In the genomic region with DNA sequence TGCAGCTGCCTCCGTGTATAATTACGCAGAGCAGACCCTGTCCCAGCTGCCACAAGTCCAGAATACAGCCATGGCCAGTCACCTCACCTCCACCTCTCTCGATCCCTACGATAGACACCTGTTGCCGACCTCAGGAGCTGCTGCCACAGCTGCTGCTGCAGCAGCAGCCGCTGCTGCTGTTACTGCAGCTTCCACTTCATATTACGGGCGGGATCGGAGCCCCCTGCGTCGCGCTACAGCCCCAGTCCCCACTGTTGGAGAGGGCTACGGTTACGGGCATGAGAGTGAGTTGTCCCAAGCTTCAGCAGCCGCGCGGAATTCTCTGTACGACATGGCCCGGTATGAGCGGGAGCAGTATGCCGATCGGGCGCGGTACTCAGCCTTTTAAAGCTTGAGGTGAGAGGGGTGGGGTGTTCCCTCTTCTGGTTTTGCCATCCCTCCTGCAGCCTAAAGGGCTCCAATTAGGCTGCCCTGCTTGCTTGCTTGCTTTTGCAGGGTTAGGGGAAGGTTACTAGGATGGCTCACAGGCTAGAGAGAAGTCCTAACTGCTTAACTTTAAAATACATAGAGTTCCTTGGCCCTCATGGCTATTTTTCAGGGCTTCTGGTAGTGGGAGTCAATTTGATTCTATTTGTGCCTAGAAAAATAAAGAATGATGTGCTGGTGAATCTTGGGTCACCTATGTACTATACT, we compare ENCODE assay signal across 8 cellular contexts. TPM values are rescaled to one million over a fixed set of nuclear protein-coding genes. Genes with fewer than 3 reads are reported as not detected.
DNase-seq lines count a peak whose midpoint lies in the region; FAIRE-seq and TF ChIP-seq lines count a peak whose summit lies in the region.
"Had no signal": no experiment of that assay in that cellular context is flagged by ENCODE, and none has a peak within 500 bp of the region (broad histone marks: within the 10 kb centered on the region; RNA-seq: fewer than 3 reads in every experiment).

No MANE protein-coding gene starts in this region.

- no peak overlapping the region for H3K4me3 Mint-ChIP-seq in activated CD4-positive, alpha-beta memory T cell treated with anti-CD3 and anti-CD28 coated beads for 36 hours
- H3K4me3 Mint-ChIP-seq in activated CD4-positive, alpha-beta memory T cell treated with anti-CD3 and anti-CD28 coated beads, Interleukin-2, amount 10 ng/mL, durations not matched to agents 7 days and 5 days: no peak overlapping the region

- H3K4me1 ChIP-seq in H1 (replicated peaks in 1 of 4; ENCODE audit: control insufficient read depth in 3 of 4, insufficient read depth in 4 of 4, low read length in 3 of 4) (peaks cover 0 to 20% (median 13%) of the 10 kb centered on the region in 4 experiments; a peak in 4 of 7 replicates), skeletal muscle tissue (ENCODE audit: control insufficient read depth in 3 of 3, insufficient read depth in 3 of 3, low read length in 3 of 3) (peaks cover 70 to 78% (median 71%) of the 10 kb centered on the region in 3 donors)

- DNase-seq in activated CD4-positive, alpha-beta memory T cell treated with anti-CD3 and anti-CD28 coated beads for 36 hours: no peak
- no peak for DNase-seq in activated CD4-positive, alpha-beta memory T cell treated with anti-CD3 and anti-CD28 coated beads, Interleukin-2, amount 10 ng/mL, durations not matched to agents 7 days and 5 days
- DNase-seq in H1 (ENCODE audit: low read depth in 1 of 2, low spot score in 2 of 2): no peak
- DNase-seq in NCI-H2029 (lab: John Stamatoyannopoulos, UW): no peak
- DNase-seq in nucleus accumbens (lab: John Stamatoyannopoulos, UW): no peak
- DNase-seq: activated gamma-delta T cell treated with Interleukin-2 at 50 U/mL for 16 hours had no signal

- H2BK20ac ChIP-seq in H1 (ENCODE audit: low read length): no peak overlapping the region

- H2BK5ac ChIP-seq in H1 (ENCODE audit: low read depth, low read length): no peak overlapping the region

- peak overlapping the region; percentile 3 for H3K27ac Mint-ChIP-seq in activated CD4-positive, alpha-beta memory T cell treated with anti-CD3 and anti-CD28 coated beads for 36 hours
- no peak overlapping the region for H3K27ac Mint-ChIP-seq in activated CD4-positive, alpha-beta memory T cell treated with anti-CD3 and anti-CD28 coated beads, Interleukin-2, amount 10 ng/mL, durations not matched to agents 7 days and 5 days
- H3K27ac Mint-ChIP-seq: T-helper 2 cell treated with Interferon-gamma antibody and Interleukin-4, amounts not matched to agents 5 μg/mL and 100 μg/mL, for 36 hours had no signal

- POLR2A ChIA-PET in activated CD4-positive, alpha-beta memory T cell treated with anti-CD3 and anti-CD28 coated beads for 36 hours (lab: Charles Lee): no interaction called here
- POLR2A ChIA-PET in activated CD4-positive, alpha-beta memory T cell treated with anti-CD3 and anti-CD28 coated beads, Interleukin-2, amount 10 ng/mL, durations not matched to agents 7 days and 5 days (lab: Charles Lee): interaction anchor here (0.9 to 9.3 kb wide), 2 partner anchors 9 to 21 kb away, joined by 3 to 125 read pairs; no protein-coding TSS in a partner anchor
- POLR2A ChIA-PET in H1 (lab: Charles Lee; ENCODE audit: partially characterized antibody): interaction anchor here (1.0 to 66.2 kb wide), 6 partner anchors 1 to 135 kb away, joined by 3 to 2165 read pairs (median 14); partner anchors contain the start of genes CCDC87, CCS, RBM14 and RBM4

- H3K9ac ChIP-seq in H1 (replicated peaks in 1 of 4; ENCODE audit: extremely low read depth in 1 of 4, low read depth in 3 of 4, low read length in 3 of 4) (no peak overlapping the region), skeletal muscle tissue (ENCODE audit: low read depth in 1 of 3, low read length in 3 of 3) (peak overlapping the region; percentile 9 to 52 (median 26))

- H3K4me2 ChIP-seq in H1 (ENCODE audit: insufficient read depth in 1 of 2, low read depth in 2 of 2, low read length in 2 of 2): peak overlapping the region; percentile 3 to 41; a peak in 3 of 4 replicates

- no peak overlapping the region for H3K4ac ChIP-seq in H1 (replicated peaks; ENCODE audit: insufficient read length, low read depth, low read length)

- H3K18ac ChIP-seq in H1 (ENCODE audit: extremely low read depth, low read length): no peak overlapping the region

- no peak overlapping the region for H2BK120ac ChIP-seq in H1 (replicated peaks; ENCODE audit: low read depth, low read length)

- H3K27ac ChIP-seq in H1 (ENCODE audit: low read depth, low read length): no peak overlapping the region
- H3K27ac ChIP-seq in skeletal muscle tissue (ENCODE audit: low read depth, low read length): no peak overlapping the region

- H3K4me1 Mint-ChIP-seq in activated CD4-positive, alpha-beta memory T cell treated with anti-CD3 and anti-CD28 coated beads for 36 hours (ENCODE audit: low read depth): peaks cover 83% of the 10 kb centered on the region
- H3K4me1 Mint-ChIP-seq in activated CD4-positive, alpha-beta memory T cell treated with anti-CD3 and anti-CD28 coated beads, Interleukin-2, amount 10 ng/mL, durations not matched to agents 7 days and 5 days: peaks cover 84% of the 10 kb centered on the region

- peak; percentile 56 to 62; a peak in 2 of 3 replicates for TF ChIP-seq POLR2A in H1 (IDR thresholded peaks at IDR 0.05; ENCODE audit: control extremely low read depth in 1 of 2, low read depth in 2 of 2, low read length in 2 of 2)

- TF ChIP-seq EP300 in H1 (IDR thresholded peaks at IDR 0.05; ENCODE audit: borderline replicate concordance in 1 of 2, low read depth in 2 of 2, low read length in 2 of 2): no peak

- H3K36me3 ChIP-seq in H1 (ENCODE audit: control insufficient read depth in 2 of 4, insufficient read depth in 4 of 4, low read length in 3 of 4) (peaks cover 43 to 89% (median 73%) of the 10 kb centered on the region in 4 experiments), skeletal muscle tissue (ENCODE audit: control insufficient read depth in 3 of 3, insufficient read depth in 3 of 3, low read length in 3 of 3) (peaks cover 12 to 49% (median 45%) of the 10 kb centered on the region in 3 donors)

- no peak overlapping the region for H3K56ac ChIP-seq in H1 (replicated peaks; ENCODE audit: insufficient read length, low read depth, low read length)

- H2BK15ac ChIP-seq in H1 (ENCODE audit: low read length): no peak overlapping the region

- H3K79me2 ChIP-seq in H1 (ENCODE audit: control insufficient read depth in 1 of 2, insufficient read depth in 2 of 2, low read length in 2 of 2): peaks cover 72 to 100% of the 10 kb centered on the region in 2 experiments

- no peak for FAIRE-seq in H1 (lab: Jason Lieb, UNC)

- peaks cover 88% of the 10 kb centered on the region for H3K36me3 Mint-ChIP-seq in activated CD4-positive, alpha-beta memory T cell treated with anti-CD3 and anti-CD28 coated beads for 36 hours
- peaks cover 93% of the 10 kb centered on the region for H3K36me3 Mint-ChIP-seq in activated CD4-positive, alpha-beta memory T cell treated with anti-CD3 and anti-CD28 coated beads, Interleukin-2, amount 10 ng/mL, durations not matched to agents 7 days and 5 days (ENCODE audit: low read depth)

- TF ChIP-seq CTCF in H1 (IDR thresholded peaks at IDR 0.05; ENCODE audit: control extremely low read depth in 1 of 3, insufficient read depth in 1 of 3, low read depth in 1 of 3, low read length in 3 of 3): no peak

- H4K20me1 ChIP-seq in H1 (replicated peaks in 1 of 2; ENCODE audit: control insufficient read depth in 1 of 2, insufficient read depth in 2 of 2, low read length in 2 of 2): peaks cover 52 to 60% of the 10 kb centered on the region in 2 experiments

- H3K9me3 ChIP-seq in H1 (ENCODE audit: insufficient read depth in 2 of 2, low read depth in 1 of 2, low read length in 1 of 2) (no peaks in the 10 kb centered on the region), skeletal muscle tissue (ENCODE audit: control insufficient read depth in 3 of 3, low read length in 3 of 3) (no peaks in the 10 kb centered on the region)

- H2BK12ac ChIP-seq in H1 (ENCODE audit: low read depth, low read length): no peak overlapping the region

- H3K79me1 ChIP-seq in H1 (ENCODE audit: low read depth, low read length): peaks cover 3% of the 10 kb centered on the region; the same call in 1 of the 2 replicates

- intact Hi-C loops in activated CD4-positive, alpha-beta memory T cell treated with anti-CD3 and anti-CD28 coated beads for 36 hours (cut with micrococcal nuclease): no loop called here

- peak overlapping the region; percentile 16; the same call in 1 of the 2 replicates for H4K8ac ChIP-seq in H1 (ENCODE audit: extremely low read depth, insufficient read depth, low read length)

- H2AK5ac ChIP-seq in H1 (ENCODE audit: low read depth, low read length): no peak overlapping the region

- H3K27me3 ChIP-seq in H1 (replicated peaks in 1 of 4; ENCODE audit: control insufficient read depth in 3 of 4, extremely low read depth in 1 of 4, insufficient read depth in 3 of 4, low read length in 3 of 4) (no peaks in the 10 kb centered on the region), skeletal muscle tissue (ENCODE audit: control insufficient read depth in 3 of 3, insufficient read depth in 3 of 3, low read length in 3 of 3) (no peaks in the 10 kb centered on the region)

- no peak overlapping the region for H4K91ac ChIP-seq in H1 (replicated peaks; ENCODE audit: insufficient read length, low read length)

- 95% methylated on average over 24 of the region's 24 CpGs; no CpG with 5 or more reads in 1 of the 2 experiments for WGBS in H1 (ENCODE audit: extremely low coverage in 1 of 2, insufficient coverage in 1 of 2, insufficient read length in 1 of 2, insufficient replicate concordance in 2 of 2, low coverage in 1 of 2, low lambda C conversion rate in 2 of 2, missing lambda C conversion rate in 1 of 2), 2 experiments

- no peak overlapping the region for H3K23ac ChIP-seq in H1 (ENCODE audit: insufficient read length)

- no peak overlapping the region for H3K14ac ChIP-seq in H1 (ENCODE audit: insufficient read length)

- no peaks in the 10 kb centered on the region for H3K9me3 Mint-ChIP-seq in activated CD4-positive, alpha-beta memory T cell treated with anti-CD3 and anti-CD28 coated beads for 36 hours
- no peaks in the 10 kb centered on the region for H3K9me3 Mint-ChIP-seq in activated CD4-positive, alpha-beta memory T cell treated with anti-CD3 and anti-CD28 coated beads, Interleukin-2, amount 10 ng/mL, durations not matched to agents 7 days and 5 days
- H3K9me3 Mint-ChIP-seq: T-helper 2 cell treated with Interferon-gamma antibody and Interleukin-4, amounts not matched to agents 5 μg/mL and 100 μg/mL, for 36 hours had no signal

- CTCF ChIA-PET in activated CD4-positive, alpha-beta memory T cell treated with anti-CD3 and anti-CD28 coated beads for 36 hours (lab: Charles Lee): interaction anchor here (1.1 kb wide), 1 partner anchor 22 kb away, joined by 3 read pairs; no protein-coding TSS in a partner anchor
- CTCF ChIA-PET in activated CD4-positive, alpha-beta memory T cell treated with anti-CD3 and anti-CD28 coated beads, Interleukin-2, amount 10 ng/mL, durations not matched to agents 7 days and 5 days (lab: Charles Lee): no interaction called here
- CTCF ChIA-PET in H1 (lab: Charles Lee; ENCODE audit: partially characterized antibody): interaction anchor here (1.1 to 1.9 kb wide), 3 partner anchors 53 to 190 kb away, joined by 3 to 6 read pairs (median 3); no protein-coding TSS in a partner anchor

- H3K23me2 ChIP-seq in H1 (ENCODE audit: low read depth, low read length): peaks cover 9% of the 10 kb centered on the region

- no peaks in the 10 kb centered on the region for H3K27me3 Mint-ChIP-seq in activated CD4-positive, alpha-beta memory T cell treated with anti-CD3 and anti-CD28 coated beads for 36 hours
- H3K27me3 Mint-ChIP-seq in activated CD4-positive, alpha-beta memory T cell treated with anti-CD3 and anti-CD28 coated beads, Interleukin-2, amount 10 ng/mL, durations not matched to agents 7 days and 5 days: no peaks in the 10 kb centered on the region

- no peak overlapping the region for H4K5ac ChIP-seq in H1 (ENCODE audit: insufficient read length, low read depth, low read length)

- H3K4me3 ChIP-seq in H1 (ENCODE audit: extremely low read depth in 1 of 4, insufficient read depth in 2 of 4, low read depth in 3 of 4, low read length in 4 of 4) (peak overlapping the region in 1 of 4 experiments; percentile 5; a peak in 2 of 8 replicates), skeletal muscle tissue (ENCODE audit: low read length in 3 of 3) (peak overlapping the region; percentile 33 to 61 (median 54))

- H2AFZ ChIP-seq in H1 (ENCODE audit: low read length): no peak overlapping the region

- TF ChIP-seq RAD21 in H1 (IDR thresholded peaks at IDR 0.05 in 1 of 2, conservative IDR thresholded peaks at IDR 0.05 in 1 of 2; ENCODE audit: low read depth in 2 of 2, low read length in 2 of 2): no peak

RNA-seq across cellular contexts. Expression of gene RBM4, which starts 5.4 kb away (rescaled TPM):
- total RNA-seq in activated CD4-positive, alpha-beta memory T cell treated with anti-CD3 and anti-CD28 coated beads for 36 hours: 10 to 100 TPM; 87.0 to 94.0 TPM
- 100 to 1,000 TPM; 109 to 110 TPM for total RNA-seq in activated CD4-positive, alpha-beta memory T cell treated with anti-CD3 and anti-CD28 coated beads, Interleukin-2, amount 10 ng/mL, durations not matched to agents 7 days and 5 days
- 192 and 201 TPM in 2 replicates for total RNA-seq in H1 (2021; fragmentation: NEBNext Ultra II Directional; extraction: Animal tissue kit (Norgen Biotek cat#: 25700))
- 276 and 330 TPM in 2 replicates for polyA plus RNA-seq in H1 (2011; rRNA removed)
- polyA plus RNA-seq in H1 (2011; cell fraction: cytosol; rRNA removed): 251 TPM
- 120 TPM for polyA plus RNA-seq in H1 (2011; cell fraction: nucleus; rRNA removed)
- 211 to 279 TPM (median 233 TPM) in 4 replicates for polyA plus RNA-seq in H1 (2012, experiment 1 of 2)
- polyA plus RNA-seq in H1 (2012, experiment 2 of 2): 264 TPM
- 129 TPM for polyA plus RNA-seq in H1 (2013, experiment 1 of 2)
- polyA plus RNA-seq in H1 (2013, experiment 2 of 2): 128 TPM
- 233 and 261 TPM in 2 replicates for polyA minus RNA-seq in H1 (2011; rRNA and poly(A)+ RNA removed)
- polyA minus RNA-seq in H1 (2011; cell fraction: cytosol; rRNA and poly(A)+ RNA removed): 68.5 TPM
- 155 TPM for polyA minus RNA-seq in H1 (2011; cell fraction: nucleus; rRNA and poly(A)+ RNA removed)
- total RNA-seq in skeletal muscle tissue: 98.6 TPM

RNA-seq across cellular contexts. Expression of gene RBM14, which starts 27.5 kb away (rescaled TPM):
- total RNA-seq in activated CD4-positive, alpha-beta memory T cell treated with anti-CD3 and anti-CD28 coated beads for 36 hours: 100 to 1,000 TPM; 114 to 121 TPM
- total RNA-seq in activated CD4-positive, alpha-beta memory T cell treated with anti-CD3 and anti-CD28 coated beads, Interleukin-2, amount 10 ng/mL, durations not matched to agents 7 days and 5 days: 100 to 1,000 TPM; 116 to 120 TPM
- 142 and 145 TPM in 2 replicates for total RNA-seq in H1 (2021; fragmentation: NEBNext Ultra II Directional; extraction: Animal tissue kit (Norgen Biotek cat#: 25700))
- 67.2 and 81.1 TPM in 2 replicates for polyA plus RNA-seq in H1 (2011; rRNA removed)
- polyA plus RNA-seq in H1 (2011; cell fraction: cytosol; rRNA removed): 36.2 TPM
- polyA plus RNA-seq in H1 (2011; cell fraction: nucleus; rRNA removed): 89.4 TPM
- polyA plus RNA-seq in H1 (2012, experiment 1 of 2): 48.9 to 106 TPM (median 75.9 TPM) in 4 replicates
- polyA plus RNA-seq in H1 (2012, experiment 2 of 2): 58.7 TPM
- 83.3 TPM for polyA plus RNA-seq in H1 (2013, experiment 1 of 2)
- 76.5 TPM for polyA plus RNA-seq in H1 (2013, experiment 2 of 2)
- 36.4 and 42.4 TPM in 2 replicates for polyA minus RNA-seq in H1 (2011; rRNA and poly(A)+ RNA removed)
- 61.9 TPM for polyA minus RNA-seq in H1 (2011; cell fraction: cytosol; rRNA and poly(A)+ RNA removed)
- 85.1 TPM for polyA minus RNA-seq in H1 (2011; cell fraction: nucleus; rRNA and poly(A)+ RNA removed)
- total RNA-seq in skeletal muscle tissue: 23.5 TPM

RNA-seq across cellular contexts. Expression of gene RBM4B, which starts 33.8 kb away (rescaled TPM):
- 10 to 100 TPM; 10.9 to 11.7 TPM for total RNA-seq in activated CD4-positive, alpha-beta memory T cell treated with anti-CD3 and anti-CD28 coated beads for 36 hours
- 10 to 100 TPM; 19.6 to 20.1 TPM for total RNA-seq in activated CD4-positive, alpha-beta memory T cell treated with anti-CD3 and anti-CD28 coated beads, Interleukin-2, amount 10 ng/mL, durations not matched to agents 7 days and 5 days
- total RNA-seq in H1 (2021; fragmentation: NEBNext Ultra II Directional; extraction: Animal tissue kit (Norgen Biotek cat#: 25700)): 27.5 and 30.6 TPM in 2 replicates
- 19.2 and 30.5 TPM in 2 replicates for polyA plus RNA-seq in H1 (2011; rRNA removed)
- polyA plus RNA-seq in H1 (2011; cell fraction: cytosol; rRNA removed): 32.9 TPM
- polyA plus RNA-seq in H1 (2011; cell fraction: nucleus; rRNA removed): 37.4 TPM
- polyA plus RNA-seq in H1 (2012, experiment 1 of 2): 25.2 to 37.5 TPM (median 29.7 TPM) in 4 replicates
- polyA plus RNA-seq in H1 (2012, experiment 2 of 2): 7.2 TPM
- polyA plus RNA-seq in H1 (2013, experiment 1 of 2): 25.9 TPM
- polyA plus RNA-seq in H1 (2013, experiment 2 of 2): 24.2 TPM
- 25.2 and 29.1 TPM in 2 replicates for polyA minus RNA-seq in H1 (2011; rRNA and poly(A)+ RNA removed)
- polyA minus RNA-seq in H1 (2011; cell fraction: cytosol; rRNA and poly(A)+ RNA removed): 11.6 TPM
- 24.8 TPM for polyA minus RNA-seq in H1 (2011; cell fraction: nucleus; rRNA and poly(A)+ RNA removed)
- total RNA-seq in skeletal muscle tissue: 32.4 TPM

RNA-seq across cellular contexts. Expression of gene CCS, which starts 50.9 kb away (rescaled TPM):
- 10 to 100 TPM; 24.2 to 26.9 TPM for total RNA-seq in activated CD4-positive, alpha-beta memory T cell treated with anti-CD3 and anti-CD28 coated beads for 36 hours
- total RNA-seq in activated CD4-positive, alpha-beta memory T cell treated with anti-CD3 and anti-CD28 coated beads, Interleukin-2, amount 10 ng/mL, durations not matched to agents 7 days and 5 days: 10 to 100 TPM; 32.8 to 33.2 TPM
- 35.2 and 37.1 TPM in 2 replicates for total RNA-seq in H1 (2021; fragmentation: NEBNext Ultra II Directional; extraction: Animal tissue kit (Norgen Biotek cat#: 25700))
- 37.7 and 57.7 TPM in 2 replicates for polyA plus RNA-seq in H1 (2011; rRNA removed)
- 62.4 TPM for polyA plus RNA-seq in H1 (2011; cell fraction: cytosol; rRNA removed)
- 104 TPM for polyA plus RNA-seq in H1 (2011; cell fraction: nucleus; rRNA removed)
- 55.1 to 70.7 TPM (median 62.8 TPM) in 4 replicates for polyA plus RNA-seq in H1 (2012, experiment 1 of 2)
- 30.4 TPM for polyA plus RNA-seq in H1 (2012, experiment 2 of 2)
- 32.0 TPM for polyA plus RNA-seq in H1 (2013, experiment 1 of 2)
- polyA plus RNA-seq in H1 (2013, experiment 2 of 2): 33.7 TPM
- 21.6 and 22.1 TPM in 2 replicates for polyA minus RNA-seq in H1 (2011; rRNA and poly(A)+ RNA removed)
- polyA minus RNA-seq in H1 (2011; cell fraction: cytosol; rRNA and poly(A)+ RNA removed): 32.1 TPM
- 30.1 TPM for polyA minus RNA-seq in H1 (2011; cell fraction: nucleus; rRNA and poly(A)+ RNA removed)
- total RNA-seq in skeletal muscle tissue: 27.7 TPM

RNA-seq across cellular contexts. Expression of gene CCDC87, which starts 51.0 kb away (rescaled TPM):
- under 1 TPM; 0.12 to 0.24 TPM for total RNA-seq in activated CD4-positive, alpha-beta memory T cell treated with anti-CD3 and anti-CD28 coated beads for 36 hours
- not detected for total RNA-seq in activated CD4-positive, alpha-beta memory T cell treated with anti-CD3 and anti-CD28 coated beads, Interleukin-2, amount 10 ng/mL, durations not matched to agents 7 days and 5 days
- total RNA-seq in H1 (2021; fragmentation: NEBNext Ultra II Directional; extraction: Animal tissue kit (Norgen Biotek cat#: 25700)): 0.99 and 1.1 TPM in 2 replicates
- 0.32 and 0.63 TPM in 2 replicates for polyA plus RNA-seq in H1 (2011; rRNA removed)
- 0.25 TPM for polyA plus RNA-seq in H1 (2011; cell fraction: cytosol; rRNA removed)
- 0.68 TPM for polyA plus RNA-seq in H1 (2011; cell fraction: nucleus; rRNA removed)
- 0.43 to 0.65 TPM (median 0.54 TPM) in 4 replicates for polyA plus RNA-seq in H1 (2012, experiment 1 of 2)
- 0.92 TPM for polyA plus RNA-seq in H1 (2012, experiment 2 of 2)
- 0.36 TPM for polyA plus RNA-seq in H1 (2013, experiment 1 of 2)
- polyA plus RNA-seq in H1 (2013, experiment 2 of 2): 0.33 TPM
- 0.80 and 1.3 TPM in 2 replicates for polyA minus RNA-seq in H1 (2011; rRNA and poly(A)+ RNA removed)
- 0.51 TPM for polyA minus RNA-seq in H1 (2011; cell fraction: cytosol; rRNA and poly(A)+ RNA removed)
- polyA minus RNA-seq in H1 (2011; cell fraction: nucleus; rRNA and poly(A)+ RNA removed): 2.3 TPM
- total RNA-seq in skeletal muscle tissue: not detected

Comparison
In these comparisons a context has a peak if more than half of its experiments do, and no peak if none do; other contexts are left out.
1. H3K9ac ChIP-seq: peak in skeletal muscle tissue (3 of 3); none in H1 (0 of 4).